ENCODE assay signal across 8 cellular contexts in the genomic region with DNA sequence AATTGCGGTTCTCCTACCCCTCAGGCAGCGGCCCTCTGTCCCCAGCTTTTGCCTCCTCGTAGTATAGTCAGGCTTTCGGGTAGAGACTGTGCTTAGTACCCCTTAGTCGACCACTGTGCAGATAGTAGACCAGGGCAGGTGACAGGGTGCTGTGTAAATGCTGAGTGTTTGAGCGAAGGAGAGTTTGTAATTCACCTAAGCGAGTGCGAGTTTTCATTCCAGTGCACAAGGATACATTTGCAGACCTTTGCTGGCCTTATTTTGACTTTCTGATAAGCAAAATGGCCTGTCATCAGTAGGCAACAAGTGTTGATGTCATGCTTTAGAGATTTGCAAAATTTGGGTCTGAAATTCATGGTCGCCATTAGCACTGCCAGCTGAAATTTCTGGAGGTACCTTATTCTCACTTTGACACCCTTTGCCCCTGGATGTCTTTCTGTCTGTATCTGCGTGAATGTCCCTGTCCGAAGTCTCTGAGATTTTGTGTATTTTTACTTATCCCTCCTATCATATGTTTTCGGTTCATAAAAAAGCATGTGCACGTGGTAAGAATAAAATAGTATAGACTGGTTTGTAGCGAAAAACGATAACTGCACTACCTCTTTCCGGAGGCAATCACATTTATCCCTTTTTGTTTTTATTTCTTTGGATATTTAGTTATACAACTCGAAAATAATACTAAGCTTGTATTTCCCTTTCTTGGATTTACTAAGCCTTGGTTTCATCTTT. TPM values are rescaled to one million over a fixed set of nuclear protein-coding genes. Genes with fewer than 3 reads are reported as not detected.
DNase-seq lines count a peak whose midpoint lies in the region; ATAC-seq, FAIRE-seq and TF ChIP-seq lines count a peak whose summit lies in the region.

No MANE protein-coding gene starts in this region.

- TF ChIP-seq POLR2A in A549 (IDR thresholded peaks at IDR 0.05; ENCODE audit: low read length): no peak

- POLR2A ChIA-PET in A549 (lab: Yijun Ruan, JAX): interaction anchor here (0.8 to 3.5 kb wide), 7 partner anchors 10 to 184 kb away, joined by 3 to 14 read pairs (median 6); partner anchors contain the start of genes ALDH7A1 and PHAX
- POLR2A ChIA-PET in Panc1 (lab: Charles Lee): interaction anchor here (0.6 to 2.2 kb wide), 9 partner anchors 26 to 794 kb away, joined by 3 to 26 read pairs (median 6); no protein-coding TSS in a partner anchor

- in situ Hi-C loops in Panc1 (cut with HindIII; ENCODE audit: low pct_unique_long_range_greater_than_20kb, low sequenced_read_pairs): no loop called here

- no peak for TF ChIP-seq EP300 in A549 (IDR thresholded peaks at IDR 0.05)

- TF ChIP-seq RAD21 in A549 (conservative IDR thresholded peaks at IDR 0.05 in 1 of 2, IDR thresholded peaks at IDR 0.05 in 1 of 2): no peak

- H3K4me3 ChIP-seq in A549: peak overlapping the region; percentile 93
- peak overlapping the region; percentile 90 to 93 for H3K4me3 ChIP-seq in Panc1 (ENCODE audit: low read depth in 2 of 2, low read length in 2 of 2)
- H3K4me3 ChIP-seq in rectal smooth muscle tissue (ENCODE audit: low read length): peak overlapping the region; percentile 91

- ATAC-seq in A549 (peak; percentile 4 to 18), GM19452 (IDR thresholded peaks at IDR 0.05; ENCODE audit: unreplicated experiment) (peak; percentile 5), Panc1 (0 out of 2 replicates have a peak, but pooled peaks have one; percentile 0)

- peak overlapping the region; percentile 84 for H3K4me2 ChIP-seq in A549

- FAIRE-seq in A549 (lab: Jason Lieb, UNC) (no peak), urothelium cell line (lab: Jason Lieb, UNC) (no peak)

- H3K36me3 ChIP-seq in Panc1 (ENCODE audit: control insufficient read depth, insufficient read depth, low read length) (peaks cover 5% of the 10 kb centered on the region; the same call in 1 of the 2 replicates), rectal smooth muscle tissue (ENCODE audit: control insufficient read depth, insufficient read depth, low read length) (no peaks in the 10 kb centered on the region)

- H3K4me1 ChIP-seq in A549 (peaks cover 25% of the 10 kb centered on the region), Panc1 (ENCODE audit: control insufficient read depth, insufficient read depth, low read length) (peaks cover 20% of the 10 kb centered on the region; the same call in 1 of the 2 replicates), rectal smooth muscle tissue (ENCODE audit: control insufficient read depth, insufficient read depth, low read length) (peaks cover 4% of the 10 kb centered on the region)

- DNase-seq in A549 (ENCODE audit: low read depth in 1 of 2, low spot score in 1 of 2) (no peak), Panc1 (ENCODE audit: low read depth, low spot score) (no peak), epithelial cell of prostate (ENCODE audit: low read depth, low spot score) (no peak), occipital lobe (lab: John Stamatoyannopoulos, UW) (no peak), posterior cingulate gyrus (no peak), urothelium cell line (ENCODE audit: low spot score) (no peak)

- intact Hi-C loops in Panc1 (cut with micrococcal nuclease; ENCODE audit: unreplicated experiment): no loop called here
- intact Hi-C loops in posterior cingulate gyrus (cut with DNase I): no loop called here

- peak overlapping the region; percentile 94 to 97 for H3K27ac ChIP-seq in A549
- H3K27ac ChIP-seq in Panc1 (ENCODE audit: low read length): peak overlapping the region; percentile 91
- H3K27ac ChIP-seq in epithelial cell of prostate: peak overlapping the region; percentile 71
- H3K27ac ChIP-seq in rectal smooth muscle tissue (ENCODE audit: low read depth, low read length): peak overlapping the region; percentile 63

- 14% methylated on average over 17 of the region's 17 CpGs for WGBS in A549 (ENCODE audit: missing lambda C conversion rate)

- TF ChIP-seq CTCF in A549 (IDR thresholded peaks at IDR 0.05) (no peak), Panc1 (IDR thresholded peaks at IDR 0.05) (no peak)

- H3K27me3 ChIP-seq in Panc1 (ENCODE audit: control insufficient read depth, insufficient read depth, low read length) (no peaks in the 10 kb centered on the region), rectal smooth muscle tissue (ENCODE audit: control insufficient read depth, insufficient read depth, low read length) (no peaks in the 10 kb centered on the region)

- H3K9me3 ChIP-seq in A549 (no peaks in the 10 kb centered on the region), Panc1 (ENCODE audit: control insufficient read depth, insufficient read depth, low read depth, low read length) (no peaks in the 10 kb centered on the region)

- CTCF ChIA-PET in A549 (lab: Yijun Ruan, JAX) (interaction anchor here (0.9 to 9.1 kb wide), 15 partner anchors 10 to 714 kb away, joined by 3 to 206 read pairs (median 5); partner anchors contain the start of genes ALDH7A1 and PHAX), Panc1 (lab: Charles Lee) (interaction anchor here (0.6 to 1.9 kb wide), 7 partner anchors 24 to 661 kb away, joined by 3 to 10 read pairs (median 6); no protein-coding TSS in a partner anchor)

- TSS peak; percentile 72 for BruUV-seq in Panc1 (replicated peaks; lab: Mats Ljungman, UMichigan)

- peak overlapping the region; percentile 57 for H3K9ac ChIP-seq in rectal smooth muscle tissue (ENCODE audit: low read length)

TF ChIP-seq in A549, 52 proteins besides CTCF, POLR2A, EP300 and RAD21:
- no peak for TF ChIP-seq FOXS1 (CRISPR knock-in tag; IDR thresholded peaks at IDR 0.05)
- no peak for TF ChIP-seq HOXB13 (CRISPR knock-in tag; IDR thresholded peaks at IDR 0.05; ENCODE audit: low read depth)
- no peak for TF ChIP-seq CHD2 (IDR thresholded peaks at IDR 0.05; ENCODE audit: low read length, partially characterized antibody)
- no peak for TF ChIP-seq FOSL2 (IDR thresholded peaks at IDR 0.05)
- no peak for TF ChIP-seq FOSL2 (CRISPR knock-in tag; IDR thresholded peaks at IDR 0.05)
- TF ChIP-seq JUN (IDR thresholded peaks at IDR 0.05): no peak; a peak in 1 of 5 replicates
- TF ChIP-seq RFX5 (IDR thresholded peaks at IDR 0.05): no peak
- TF ChIP-seq EHMT2 (IDR thresholded peaks at IDR 0.05; ENCODE audit: low read depth): no peak
- no peak for TF ChIP-seq ESRRA (IDR thresholded peaks at IDR 0.05; ENCODE audit: borderline replicate concordance, low read length)
- TF ChIP-seq EHF (CRISPR knock-in tag; IDR thresholded peaks at IDR 0.05): no peak
- no peak for TF ChIP-seq E2F6 (IDR thresholded peaks at IDR 0.05; ENCODE audit: borderline replicate concordance, low read depth)
- no peak for TF ChIP-seq SREBF2 (IDR thresholded peaks at IDR 0.05)
- TF ChIP-seq, protein P1, sequence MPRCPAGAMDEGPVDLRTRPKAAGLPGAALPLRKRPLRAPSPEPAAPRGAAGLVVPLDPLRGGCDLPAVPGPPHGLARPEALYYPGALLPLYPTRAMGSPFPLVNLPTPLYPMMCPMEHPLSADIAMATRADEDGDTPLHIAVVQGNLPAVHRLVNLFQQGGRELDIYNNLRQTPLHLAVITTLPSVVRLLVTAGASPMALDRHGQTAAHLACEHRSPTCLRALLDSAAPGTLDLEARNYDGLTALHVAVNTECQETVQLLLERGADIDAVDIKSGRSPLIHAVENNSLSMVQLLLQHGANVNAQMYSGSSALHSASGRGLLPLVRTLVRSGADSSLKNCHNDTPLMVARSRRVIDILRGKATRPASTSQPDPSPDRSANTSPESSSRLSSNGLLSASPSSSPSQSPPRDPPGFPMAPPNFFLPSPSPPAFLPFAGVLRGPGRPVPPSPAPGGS (IDR thresholded peaks at IDR 0.05): no peak
- no peak for TF ChIP-seq HEYL (CRISPR knock-in tag; IDR thresholded peaks at IDR 0.05)
- no peak for TF ChIP-seq PHF8 (IDR thresholded peaks at IDR 0.05; ENCODE audit: borderline replicate concordance, low read depth)
- TF ChIP-seq POLR2AphosphoS2 (conservative IDR thresholded peaks at IDR 0.05; ENCODE audit: low read length): no peak
TF ChIP-seq in A549: peak in this region for 0.

RNA-seq across cellular contexts. Expression of gene LMNB1, which starts 1.9 kb away (rescaled TPM):
- polyA plus RNA-seq in A549 (2011; rRNA removed): 37.0 and 45.9 TPM in 2 replicates
- 66.0 and 76.2 TPM in 2 replicates for polyA plus RNA-seq in A549 (2012; cell fraction: cytosol; rRNA removed)
- 73.3 and 176 TPM in 2 replicates for polyA plus RNA-seq in A549 (2012; cell fraction: nucleus; rRNA removed)
- polyA plus RNA-seq in A549 (2017; fragmentation: RNase III; extraction: RNeasy Plus Mini Kit Qiagen cat#74134 plus additional on column Dnase treatment): 55.6 to 62.2 TPM (median 57.0 TPM) in 3 replicates
- polyA minus RNA-seq in A549 (2011; rRNA and poly(A)+ RNA removed): 16.6 and 19.2 TPM in 2 replicates
- total RNA-seq in Panc1 (2021; ENCODE audit: unreplicated experiment): 122 TPM
- 89.1 TPM for polyA plus RNA-seq in Panc1 (2012; ENCODE audit: insufficient read length)
- total RNA-seq in occipital lobe: 76.7 TPM
